17 cellular contexts compared by ENCODE assay signal in the genomic region with DNA sequence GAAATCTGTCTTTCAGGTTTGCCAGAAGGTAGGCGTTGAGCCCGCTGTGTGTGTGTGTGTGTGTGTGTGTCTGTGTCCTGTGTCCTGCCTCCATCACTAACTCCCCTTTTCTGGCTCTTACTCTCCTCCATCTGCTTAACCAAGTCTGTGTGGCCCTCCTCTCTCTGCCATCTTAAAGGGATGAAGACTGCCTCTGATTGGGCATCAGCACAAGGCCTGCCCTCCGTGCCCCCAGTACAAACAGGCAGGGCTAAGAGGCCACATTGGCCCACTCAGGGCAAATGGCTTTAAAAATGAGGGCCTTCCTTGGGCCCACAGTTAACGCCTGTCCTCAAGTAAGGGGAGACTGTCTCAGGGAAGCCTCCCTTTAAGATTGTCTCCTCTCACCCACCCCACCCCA. TPM values are rescaled to one million over a fixed set of nuclear protein-coding genes. Genes with fewer than 3 reads are reported as not detected.
"Had no signal": no experiment of that assay in that cellular context is flagged by ENCODE, and none has a peak within 500 bp of the region (broad histone marks: within the 10 kb centered on the region; RNA-seq: fewer than 3 reads in every experiment).

No MANE protein-coding gene starts in this region.

- H3K4me1 ChIP-seq: parathyroid adenoma, right lobe of liver had no signal

- H3K27ac ChIP-seq: esophagus squamous epithelium, neural progenitor cell, parathyroid adenoma, right lobe of liver, testis had no signal

- H3K4me1 Mint-ChIP-seq: activated naive CD8-positive, alpha-beta T cell treated with anti-CD3 and anti-CD28 coated beads, Interleukin-2, amount 50 U/mL, for 24 hours had no signal

- H3K27me3 Mint-ChIP-seq: activated naive CD8-positive, alpha-beta T cell treated with anti-CD3 and anti-CD28 coated beads, Interleukin-2, amount 50 U/mL, for 24 hours; dendritic cell treated with granulocyte-macrophage colony-stimulating factor and Interleukin-4, amounts not matched to agents 40 ng/mL and 50 ng/mL, for 4 days; naive B cell had no signal

- DNase-seq: aorta, cerebellar nuclear complex, esophagus squamous epithelium, kidney glomerular epithelial cell, left ventricle myocardium superior, mesenchymal stem cell, right lobe of liver, testis had no signal

- H3K9ac ChIP-seq: neural progenitor cell, parathyroid adenoma had no signal

- H3K27ac Mint-ChIP-seq: activated naive CD8-positive, alpha-beta T cell treated with anti-CD3 and anti-CD28 coated beads, Interleukin-2, amount 50 U/mL, for 24 hours; dendritic cell treated with granulocyte-macrophage colony-stimulating factor and Interleukin-4, amounts not matched to agents 40 ng/mL and 50 ng/mL, for 4 days had no signal

- H3K9me3 ChIP-seq: esophagus squamous epithelium, mucosa of descending colon, right lobe of liver, testis had no signal

- H3K4me3 Mint-ChIP-seq: activated naive CD8-positive, alpha-beta T cell treated with anti-CD3 and anti-CD28 coated beads, Interleukin-2, amount 50 U/mL, for 24 hours; dendritic cell treated with granulocyte-macrophage colony-stimulating factor and Interleukin-4, amounts not matched to agents 40 ng/mL and 50 ng/mL, for 4 days; immature natural killer cell; neural progenitor cell had no signal

- H3K79me2 ChIP-seq: parathyroid adenoma had no signal

- H3K9me3 Mint-ChIP-seq: activated naive CD8-positive, alpha-beta T cell treated with anti-CD3 and anti-CD28 coated beads, Interleukin-2, amount 50 U/mL, for 24 hours; dendritic cell treated with granulocyte-macrophage colony-stimulating factor and Interleukin-4, amounts not matched to agents 40 ng/mL and 50 ng/mL, for 4 days; naive B cell; neural progenitor cell had no signal

- H3K36me3 ChIP-seq: neural progenitor cell had no signal

- H3K4me2 ChIP-seq: neural progenitor cell, smooth muscle cell had no signal

- H2AFZ ChIP-seq: neural progenitor cell, parathyroid adenoma had no signal

- H3K4me3 ChIP-seq: esophagus squamous epithelium, mucosa of descending colon, neural progenitor cell, right lobe of liver, SK-N-MC, smooth muscle cell, testis had no signal

- ATAC-seq: activated naive CD8-positive, alpha-beta T cell treated with anti-CD3 and anti-CD28 coated beads, Interleukin-2, amount 50 U/mL, for 24 hours; left ventricle myocardium superior had no signal

- H3K27me3 ChIP-seq: esophagus squamous epithelium, neural progenitor cell, right lobe of liver, testis had no signal

RNA-seq across cellular contexts. Expression of a gene that starts 10.9 kb away (rescaled TPM):
- polyA plus RNA-seq: immature natural killer cell had no signal
